ENCODE assay signal across 16 cellular contexts in the genomic region with DNA sequence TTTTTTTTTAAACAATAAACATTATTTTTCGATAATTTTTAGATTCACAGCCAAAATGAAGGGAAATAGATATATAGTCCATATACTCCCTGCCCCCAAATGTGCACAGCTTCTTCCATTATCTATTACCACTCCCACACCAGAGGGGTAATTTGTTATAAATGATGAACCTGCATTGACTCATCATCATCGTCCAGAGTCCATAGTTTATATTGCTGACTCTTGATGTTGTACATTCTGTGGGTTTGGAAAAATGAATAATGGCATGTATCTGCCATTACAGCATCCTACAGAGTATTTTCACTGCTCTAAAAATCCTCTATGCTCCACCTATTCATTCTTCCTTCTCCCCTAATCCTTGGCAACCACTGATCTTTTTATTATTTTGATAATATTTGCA.
DNase-seq lines count a peak whose midpoint lies in the region; ATAC-seq and TF ChIP-seq lines count a peak whose summit lies in the region.
"Had no signal": no experiment of that assay in that cellular context is flagged by ENCODE, and none has a peak within 500 bp of the region (broad histone marks: within the 10 kb centered on the region; RNA-seq: fewer than 3 reads in every experiment).

No MANE protein-coding gene starts in this region.

- DNase-seq in NCI-H1694 treated with DMSO at 0.1 percent for 48 hours (lab: John Stamatoyannopoulos, UW) (peak; percentile 18), NCI-H1694 (lab: John Stamatoyannopoulos, UW) (no peak), adipocyte (ENCODE audit: low read depth) (peak; percentile 48), fibroblast of the aortic adventitia (ENCODE audit: low read depth) (peak; percentile 45), tibial artery (no peak), NCI-H2081 treated with DMSO at 0.1 percent for 48 hours (lab: John Stamatoyannopoulos, UW) (no peak), NCI-H187 (lab: John Stamatoyannopoulos, UW) (no peak)
- DNase-seq: activated naive CD8-positive, alpha-beta T cell treated with anti-CD3 and anti-CD28 coated beads, Interleukin-2, amount 50 U/mL, for 24 hours; activated T-cell treated with anti-CD3 and anti-CD28 coated beads, Interleukin-2, amount 50 U/mL, for 48 hours; CD4-positive, alpha-beta T cell; Kasumi-1; naive B cell; psoas muscle; SHP77 treated with DMSO at 0.1 percent for 48 hours had no signal

- no peak overlapping the region for H3K9ac ChIP-seq in adipocyte (ENCODE audit: low read length)

- ATAC-seq in HG02798 (IDR thresholded peaks at IDR 0.05; ENCODE audit: poor library complexity, unreplicated experiment) = no peak
- ATAC-seq: activated naive CD8-positive, alpha-beta T cell treated with anti-CD3 and anti-CD28 coated beads, Interleukin-2, amount 50 U/mL, for 24 hours; psoas muscle had no signal

- H3K9me3 ChIP-seq in adipocyte (ENCODE audit: control insufficient read depth, low read length) (no peaks in the 10 kb centered on the region), tibial artery (no peaks in the 10 kb centered on the region)

- no peaks in the 10 kb centered on the region for H3K36me3 ChIP-seq in adipocyte (ENCODE audit: control insufficient read depth, insufficient read depth, low read length, severe bottlenecking)
- H3K36me3 ChIP-seq in tibial artery = no peaks in the 10 kb centered on the region

- H3K4me1 ChIP-seq in adipocyte (ENCODE audit: control insufficient read depth, insufficient read depth, low read length) = peaks cover 15% of the 10 kb centered on the region
- H3K4me1 ChIP-seq in tibial artery = peaks cover 0 to 91% (median 32%) of the 10 kb centered on the region in 4 donors

- no peaks in the 10 kb centered on the region for H3K27me3 ChIP-seq in adipocyte (replicated peaks; ENCODE audit: control insufficient read depth, insufficient read depth, low read length)
- H3K27me3 ChIP-seq in tibial artery = no peaks in the 10 kb centered on the region

- TF ChIP-seq CTCF in fibroblast of the aortic adventitia (IDR thresholded peaks at IDR 0.05; ENCODE audit: insufficient read depth, low read length) (no peak), tibial artery (IDR thresholded peaks at IDR 0.05) (no peak)

- H3K4me3 ChIP-seq in adipocyte (ENCODE audit: low read length) = no peak overlapping the region
- H3K4me3 ChIP-seq in fibroblast of the aortic adventitia (ENCODE audit: low read depth, low read length) = no peak overlapping the region
- no peak overlapping the region for H3K4me3 ChIP-seq in tibial artery
- H3K4me3 ChIP-seq: psoas muscle had no signal

- H3K27ac ChIP-seq in tibial artery = peak overlapping the region; percentile 74 to 77
- H3K27ac ChIP-seq: 22Rv1 had no signal

- intact Hi-C loops in tibial artery (cut with DNase I; ENCODE audit: low total_unique reads) = no loop called here

Comparison
In these comparisons a context has a peak if more than half of its experiments do, and no peak if none do; other contexts are left out.
1. DNase-seq: peak in NCI-H1694 treated with DMSO at 0.1 percent for 48 hours (single experiment), adipocyte (single experiment) and fibroblast of the aortic adventitia (single experiment); none in NCI-H1694 (single experiment), tibial artery (0 of 2), NCI-H2081 treated with DMSO at 0.1 percent for 48 hours (single experiment) and NCI-H187 (0 of 2).